19 cellular contexts compared by ENCODE assay signal in genomic region chr15:98938105-98938417, GRCh38.
A peak's percentile ranks its signal among the peaks of the same experiment; 100 is the strongest.
DNase-seq lines count a peak whose midpoint lies in the region; ATAC-seq lines count a peak whose summit lies in the region.
"Had no signal": no experiment of that assay in that cellular context is flagged by ENCODE, and none has a peak within 500 bp of the region (broad histone marks: within the 10 kb centered on the region; RNA-seq: fewer than 3 reads in every experiment).

No MANE protein-coding gene starts in this region.

- H3K27me3 ChIP-seq in neuronal stem cell (ENCODE audit: control insufficient read depth in 3 of 3, insufficient read depth in 3 of 3, low read depth in 1 of 3, low read length in 3 of 3) = no peaks in the 10 kb centered on the region
- H3K27me3 ChIP-seq: colonic mucosa, neutrophil, sigmoid colon had no signal

- H3K23ac ChIP-seq in neuronal stem cell (ENCODE audit: low read depth, low read length, poor library complexity) = no peak overlapping the region

- H3K4ac ChIP-seq in neuronal stem cell (ENCODE audit: low read length) = peak overlapping the region; percentile 60

- H3K27ac Mint-ChIP-seq in activated naive CD4-positive, alpha-beta T cell treated with anti-CD3 and anti-CD28 coated beads, Interleukin-2, amount 50 U/mL, for 72 hours = no peak overlapping the region
- H3K27ac Mint-ChIP-seq: activated CD8-positive, alpha-beta T cell treated with anti-CD3 and anti-CD28 coated beads for 36 hours had no signal

- no peak overlapping the region for H2BK120ac ChIP-seq in neuronal stem cell (ENCODE audit: low read depth, low read length)

- H3K9me3 Mint-ChIP-seq in activated naive CD4-positive, alpha-beta T cell treated with anti-CD3 and anti-CD28 coated beads, Interleukin-2, amount 50 U/mL, for 72 hours = no peaks in the 10 kb centered on the region
- H3K9me3 Mint-ChIP-seq: activated CD8-positive, alpha-beta T cell treated with anti-CD3 and anti-CD28 coated beads for 36 hours; activated T-helper 17 cell treated with anti-CD3 and anti-CD28 coated beads, Interleukin-2, amount 50 U/mL, for 72 hours had no signal

- ATAC-seq in activated naive CD4-positive, alpha-beta T cell treated with anti-CD3 and anti-CD28 coated beads, Interleukin-2, amount 50 U/mL, for 72 hours = peak; percentile 28 to 29
- peak; percentile 16 for ATAC-seq in GM21528 (IDR thresholded peaks at IDR 0.05; ENCODE audit: low FRiP score, unreplicated experiment)
- peak; percentile 30 for ATAC-seq in HG03095 (IDR thresholded peaks at IDR 0.05; ENCODE audit: unreplicated experiment)
- ATAC-seq: HepG2 had no signal

- peaks cover 0 to 4% of the 10 kb centered on the region in 2 donors for H3K36me3 Mint-ChIP-seq in activated naive CD4-positive, alpha-beta T cell treated with anti-CD3 and anti-CD28 coated beads, Interleukin-2, amount 50 U/mL, for 72 hours

- H3K27ac ChIP-seq in neuronal stem cell (replicated peaks; ENCODE audit: low read length) = no peak overlapping the region
- H3K27ac ChIP-seq: colonic mucosa, neutrophil, sigmoid colon had no signal

- no peak overlapping the region for H2BK12ac ChIP-seq in neuronal stem cell (ENCODE audit: low read length)

- H3K36me3 ChIP-seq in neuronal stem cell (replicated peaks in 1 of 2; ENCODE audit: control insufficient read depth in 2 of 2, insufficient read depth in 2 of 2, low read length in 2 of 2) = peaks cover 25 to 97% of the 10 kb centered on the region in 2 donors
- H3K36me3 ChIP-seq: colonic mucosa had no signal

- no peak for DNase-seq in activated naive CD4-positive, alpha-beta T cell treated with anti-CD3 and anti-CD28 coated beads, Interleukin-2, amount 50 U/mL, for 72 hours (ENCODE audit: low spot score in 2 of 2)
- DNase-seq in activated naive CD4-positive, alpha-beta T cell treated with Interleukin-2 at 50 U/mL for 16 hours = no peak
- DNase-seq in neuronal stem cell (ENCODE audit: low spot score) (no peak), NCI-H1048 (lab: John Stamatoyannopoulos, UW) (no peak), T-helper 9 cell (no peak)
- DNase-seq in activated effector memory CD4-positive, alpha-beta T cell treated with anti-CD3 and anti-CD28 coated beads, Interleukin-2, amount 50 U/mL, for 16 hours = no peak
- DNase-seq: 8988T; activated CD8-positive, alpha-beta T cell treated with anti-CD3 and anti-CD28 coated beads for 36 hours; aorta; colonic mucosa; DMS79 treated with DMSO at 0.1 percent for 48 hours; NCI-H2171; sigmoid colon; stimulated activated CD4-positive, alpha-beta T cell treated with anti-CD3 and anti-CD28 coated beads, Interleukin-4, amount 100 ng/mL, for 4 hours had no signal

- H3K79me1 ChIP-seq in neuronal stem cell (ENCODE audit: low read depth, low read length) = peaks cover 1% of the 10 kb centered on the region

- H3K18ac ChIP-seq in neuronal stem cell (ENCODE audit: low read length) = no peak overlapping the region

- no peak overlapping the region for H3K14ac ChIP-seq in neuronal stem cell (ENCODE audit: low read length)

- H3K9me3 ChIP-seq in neuronal stem cell (replicated peaks in 1 of 2; ENCODE audit: control insufficient read depth in 2 of 2, insufficient read depth in 1 of 2, low read depth in 1 of 2, low read length in 2 of 2) = no peaks in the 10 kb centered on the region
- H3K9me3 ChIP-seq: colonic mucosa, neutrophil, sigmoid colon had no signal

- no peak overlapping the region for H2BK15ac ChIP-seq in neuronal stem cell (ENCODE audit: low read length)

- no peak overlapping the region for H3K4me3 ChIP-seq in neuronal stem cell (ENCODE audit: low read length in 2 of 2)
- H3K4me3 ChIP-seq: colonic mucosa, sigmoid colon had no signal

- H3K4me2 ChIP-seq in neuronal stem cell (ENCODE audit: insufficient read depth, low read length, poor library complexity, severe bottlenecking) = no peak overlapping the region

- H2AFZ ChIP-seq in neuronal stem cell (ENCODE audit: low read length) = no peak overlapping the region

- no peak overlapping the region for H4K91ac ChIP-seq in neuronal stem cell (ENCODE audit: low read depth, low read length, poor library complexity)

- no peak overlapping the region for H2AK5ac ChIP-seq in neuronal stem cell (ENCODE audit: low read depth, low read length)

- H4K8ac ChIP-seq in neuronal stem cell (ENCODE audit: low read depth, low read length) = no peak overlapping the region

- WGBS in neuronal stem cell (ENCODE audit: extremely low coverage in 2 of 2, insufficient read length in 2 of 2, insufficient replicate concordance in 1 of 2), 2 donors = no CpG with 5 or more reads among the region's 4 CpGs

- no peak overlapping the region for H3K9ac ChIP-seq in neuronal stem cell (ENCODE audit: low read depth, low read length, poor library complexity)

- peaks cover 0 to 2% of the 10 kb centered on the region in 2 donors for H3K4me1 ChIP-seq in neuronal stem cell (ENCODE audit: control insufficient read depth in 2 of 2, insufficient read depth in 1 of 2, low read depth in 1 of 2, low read length in 2 of 2)
- H3K4me1 ChIP-seq: colonic mucosa had no signal

- no peak overlapping the region for H2BK5ac ChIP-seq in neuronal stem cell (ENCODE audit: low read length)
